Comparison of ENCODE assay signal across 1 cellular context in genomic region chr5:11719888-11720481, GRCh38.
TF ChIP-seq lines count a peak whose summit lies in the region.

No MANE protein-coding gene starts in this region.

TF ChIP-seq in WTC11, 78 proteins besides CTCF, POLR2A, EP300 and RAD21 (continued from another document):
- TF ChIP-seq ATF6 (CRISPR knock-in tag; IDR thresholded peaks at IDR 0.05) (no peak), NR2C2 (CRISPR knock-in tag; IDR thresholded peaks at IDR 0.05) (no peak), ZNF281 (CRISPR knock-in tag; IDR thresholded peaks at IDR 0.05) (no peak), E2F1 (CRISPR knock-in tag; IDR thresholded peaks at IDR 0.05) (no peak)
